ENCODE assay signal across 15 cellular contexts in the genomic region with DNA sequence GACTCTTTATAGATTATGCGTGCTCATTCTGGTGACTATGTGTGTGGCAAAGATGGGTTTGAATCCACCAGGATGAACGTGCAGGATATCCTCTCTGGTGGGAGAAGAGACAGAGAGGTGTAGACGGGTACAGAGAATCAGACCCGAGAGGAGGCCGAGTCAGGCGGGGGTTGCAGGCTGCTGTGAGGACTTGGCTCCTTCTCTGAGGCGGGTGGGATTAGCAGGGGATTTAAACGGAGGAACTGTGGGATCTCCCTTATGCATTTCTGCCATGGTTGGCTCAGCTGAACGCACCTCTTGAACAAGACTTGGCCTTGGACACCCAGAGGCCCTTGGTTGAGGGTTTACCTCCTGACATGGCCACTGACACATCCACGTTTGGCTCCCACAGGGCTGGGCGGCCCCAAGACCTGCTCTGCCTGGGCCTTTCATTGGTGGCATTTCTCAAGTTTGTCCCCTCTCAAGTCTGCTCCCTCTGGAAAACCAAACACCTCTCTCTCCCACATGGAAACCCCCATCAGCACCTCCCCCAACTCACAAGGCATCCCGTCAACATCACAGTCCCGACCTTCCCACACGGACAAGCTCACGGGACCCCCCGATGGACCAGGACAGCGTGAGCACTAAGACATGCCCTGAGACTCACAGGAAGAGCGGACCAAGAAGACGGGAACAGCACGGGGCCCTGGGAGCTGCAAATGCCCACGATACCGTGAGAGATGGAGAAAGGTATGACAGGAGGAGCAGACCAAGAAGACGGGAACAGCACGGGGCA.
DNase-seq lines count a peak whose midpoint lies in the region; ATAC-seq and TF ChIP-seq lines count a peak whose summit lies in the region.
"Had no signal": no experiment of that assay in that cellular context is flagged by ENCODE, and none has a peak within 500 bp of the region (broad histone marks: within the 10 kb centered on the region; RNA-seq: fewer than 3 reads in every experiment).

No MANE protein-coding gene starts in this region.

- H3K9me3 ChIP-seq in WERI-Rb-1 (ENCODE audit: severe bottlenecking) = no peaks in the 10 kb centered on the region

- no peak for DNase-seq in activated T-cell treated with anti-CD3 and anti-CD28 coated beads, Interleukin-2, amount 50 U/mL, for 4 hours
- DNase-seq in activated T-cell treated with anti-CD3 and anti-CD28 coated beads, Interleukin-2, amount 50 U/mL, for 72 hours = no peak
- peak; percentile 48 for DNase-seq in WERI-Rb-1
- peak; percentile 7 for DNase-seq in mucosa of gallbladder (ENCODE audit: low spot score)
- peak; percentile 49 for DNase-seq in type B pancreatic cell (ENCODE audit: extremely low spot score, unreplicated experiment)
- DNase-seq in NCI-H446 (lab: John Stamatoyannopoulos, UW) = no peak
- DNase-seq in NOMO-1 (lab: John Stamatoyannopoulos, UW; ENCODE audit: unreplicated experiment in 2 of 2) = no peak
- no peak for DNase-seq in chondrocyte (ENCODE audit: low spot score)
- DNase-seq: COR-L47, DMS153, KBM-7, NCI-H1092, NCI-H1694, NCI-H774 had no signal

- peak overlapping the region; percentile 5 for H3K4me3 Mint-ChIP-seq in activated T-cell treated with anti-CD3 and anti-CD28 coated beads, Interleukin-2, amount 50 U/mL, for 4 hours
- H3K4me3 Mint-ChIP-seq in activated T-cell treated with anti-CD3 and anti-CD28 coated beads, Interleukin-2, amount 50 U/mL, for 72 hours = no peak overlapping the region
- H3K4me3 Mint-ChIP-seq in type B pancreatic cell = no peak overlapping the region
- no peak overlapping the region for H3K4me3 Mint-ChIP-seq in chondrocyte (ENCODE audit: unreplicated experiment)

- no peak for TF ChIP-seq CTCF in WERI-Rb-1 (IDR thresholded peaks at IDR 0.05; ENCODE audit: low read depth, low read length)
- no peak for TF ChIP-seq CTCF in type B pancreatic cell (conservative IDR thresholded peaks at IDR 0.05)
- no peak for TF ChIP-seq CTCF in chondrocyte (IDR thresholded peaks at IDR 0.05)

- H3K27me3 Mint-ChIP-seq in activated T-cell treated with anti-CD3 and anti-CD28 coated beads, Interleukin-2, amount 50 U/mL, for 4 hours (ENCODE audit: low read depth) = peaks cover 27% of the 10 kb centered on the region
- no peaks in the 10 kb centered on the region for H3K27me3 Mint-ChIP-seq in activated T-cell treated with anti-CD3 and anti-CD28 coated beads, Interleukin-2, amount 50 U/mL, for 72 hours (ENCODE audit: low read depth)
- H3K27me3 Mint-ChIP-seq in type B pancreatic cell (peaks cover 51% of the 10 kb centered on the region), chondrocyte (ENCODE audit: low read depth) (peaks cover 67% of the 10 kb centered on the region)

- no peaks in the 10 kb centered on the region for H3K36me3 ChIP-seq in WERI-Rb-1

- no peak overlapping the region for H3K27ac ChIP-seq in WERI-Rb-1
- H3K27ac ChIP-seq: C4-2B had no signal

- peaks cover 42% of the 10 kb centered on the region for H3K4me1 Mint-ChIP-seq in activated T-cell treated with anti-CD3 and anti-CD28 coated beads, Interleukin-2, amount 50 U/mL, for 4 hours (ENCODE audit: low read depth)
- H3K4me1 Mint-ChIP-seq in activated T-cell treated with anti-CD3 and anti-CD28 coated beads, Interleukin-2, amount 50 U/mL, for 72 hours (ENCODE audit: low read depth) = peaks cover 32% of the 10 kb centered on the region
- no peaks in the 10 kb centered on the region for H3K4me1 Mint-ChIP-seq in type B pancreatic cell (ENCODE audit: unreplicated experiment)
- peaks cover 3% of the 10 kb centered on the region for H3K4me1 Mint-ChIP-seq in chondrocyte (ENCODE audit: low read depth)

- no peaks in the 10 kb centered on the region for H3K27me3 ChIP-seq in WERI-Rb-1 (ENCODE audit: insufficient read depth, low read depth, severe bottlenecking)

- no peak for ATAC-seq in activated T-cell treated with anti-CD3 and anti-CD28 coated beads, Interleukin-2, amount 50 U/mL, for 4 hours
- no peak for ATAC-seq in activated T-cell treated with anti-CD3 and anti-CD28 coated beads, Interleukin-2, amount 50 U/mL, for 72 hours (replicated peaks in 1 of 2)

- no peaks in the 10 kb centered on the region for H3K9me3 Mint-ChIP-seq in activated T-cell treated with anti-CD3 and anti-CD28 coated beads, Interleukin-2, amount 50 U/mL, for 4 hours
- H3K9me3 Mint-ChIP-seq in activated T-cell treated with anti-CD3 and anti-CD28 coated beads, Interleukin-2, amount 50 U/mL, for 72 hours = no peaks in the 10 kb centered on the region
- no peaks in the 10 kb centered on the region for H3K9me3 Mint-ChIP-seq in type B pancreatic cell
- no peaks in the 10 kb centered on the region for H3K9me3 Mint-ChIP-seq in chondrocyte (ENCODE audit: low read depth)

- no peak overlapping the region for H3K27ac Mint-ChIP-seq in activated T-cell treated with anti-CD3 and anti-CD28 coated beads, Interleukin-2, amount 50 U/mL, for 72 hours
- H3K27ac Mint-ChIP-seq in type B pancreatic cell = no peak overlapping the region
- no peak overlapping the region for H3K27ac Mint-ChIP-seq in chondrocyte (ENCODE audit: unreplicated experiment)

- no peak overlapping the region for H3K4me3 ChIP-seq in WERI-Rb-1 (ENCODE audit: low read depth, low read length)

- peaks cover 22% of the 10 kb centered on the region for H3K36me3 Mint-ChIP-seq in activated T-cell treated with anti-CD3 and anti-CD28 coated beads, Interleukin-2, amount 50 U/mL, for 4 hours (ENCODE audit: insufficient read depth)
- H3K36me3 Mint-ChIP-seq in activated T-cell treated with anti-CD3 and anti-CD28 coated beads, Interleukin-2, amount 50 U/mL, for 72 hours (ENCODE audit: insufficient read depth in 2 of 2) = peaks cover 2 to 4% of the 10 kb centered on the region in 2 donors
- H3K36me3 Mint-ChIP-seq in type B pancreatic cell (no peaks in the 10 kb centered on the region), chondrocyte (ENCODE audit: low read depth) (no peaks in the 10 kb centered on the region)

Comparison
In these comparisons a context has a peak if more than half of its experiments do, and no peak if none do; other contexts are left out.
1. DNase-seq: peak in WERI-Rb-1 (single experiment), mucosa of gallbladder (single experiment) and type B pancreatic cell (single experiment); none in activated T-cell treated with anti-CD3 and anti-CD28 coated beads, Interleukin-2, amount 50 U/mL, for 4 hours (single experiment), activated T-cell treated with anti-CD3 and anti-CD28 coated beads, Interleukin-2, amount 50 U/mL, for 72 hours (0 of 2), NCI-H446 (0 of 2), NOMO-1 (0 of 2) and chondrocyte (single experiment).